ENCODE assay signal across 10 cellular contexts in the genomic region with DNA sequence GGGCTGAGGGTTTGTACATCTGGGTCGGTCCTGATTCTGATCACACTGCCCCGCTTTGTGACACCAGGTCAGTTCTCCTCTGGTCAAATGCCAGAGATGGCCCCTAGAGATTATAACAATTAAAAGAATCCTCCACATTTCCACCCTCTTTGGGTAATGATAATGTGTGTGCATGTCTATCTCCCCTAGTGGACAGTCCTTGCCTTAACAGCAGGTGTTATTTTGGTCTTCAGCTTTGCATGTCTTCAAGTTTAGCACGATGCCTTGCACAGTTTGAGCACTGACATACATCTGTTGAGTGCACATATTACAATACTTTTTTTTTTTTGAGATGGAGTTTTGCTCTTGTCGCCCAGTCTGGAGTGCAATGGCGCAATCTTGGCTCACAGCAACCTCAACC. TPM values are rescaled to one million over a fixed set of nuclear protein-coding genes. Genes with fewer than 3 reads are reported as not detected.
DNase-seq lines count a peak whose midpoint lies in the region; ATAC-seq, FAIRE-seq and TF ChIP-seq lines count a peak whose summit lies in the region.
"Had no signal": no experiment of that assay in that cellular context is flagged by ENCODE, and none has a peak within 500 bp of the region (broad histone marks: within the 10 kb centered on the region; RNA-seq: fewer than 3 reads in every experiment).

No MANE protein-coding gene starts in this region.

- no peak overlapping the region for H2AFZ ChIP-seq in astrocyte (ENCODE audit: low read depth, low read length)

- no peaks in the 10 kb centered on the region for H4K20me1 ChIP-seq in astrocyte (ENCODE audit: insufficient read depth, low read length)

- DNase-seq in astrocyte (ENCODE audit: low read depth) (no peak), neural crest cell (ENCODE audit: low read depth, low spot score) (no peak), frontal cortex (ENCODE audit: low spot score in 2 of 2) (no peak)
- DNase-seq in activated CD4-positive, alpha-beta T cell treated with anti-CD3 and anti-CD28 coated beads, Interleukin-2, amount 50 U/mL, for 4 hours = no peak
- no peak for DNase-seq in activated CD4-positive, alpha-beta T cell treated with anti-CD3 and anti-CD28 coated beads for 4 hours
- DNase-seq: NCI-H1092 had no signal

- no peaks in the 10 kb centered on the region for H3K27me3 ChIP-seq in astrocyte (ENCODE audit: insufficient read depth, low read length)

- H3K9me3 Mint-ChIP-seq in astrocyte (ENCODE audit: unreplicated experiment) (no peaks in the 10 kb centered on the region), neural crest cell (no peaks in the 10 kb centered on the region)

- FAIRE-seq in astrocyte (lab: Jason Lieb, UNC) = no peak
- no peak for FAIRE-seq in frontal cortex (lab: Jason Lieb, UNC)
- FAIRE-seq: islet of Langerhans had no signal

- H3K27ac Mint-ChIP-seq in astrocyte (ENCODE audit: unreplicated experiment) = no peak overlapping the region
- H3K27ac Mint-ChIP-seq in neural crest cell (ENCODE audit: unreplicated experiment) = no peak overlapping the region

- H3K9ac ChIP-seq in astrocyte (ENCODE audit: low read length) = no peak overlapping the region

- H3K36me3 Mint-ChIP-seq in astrocyte (ENCODE audit: low read depth, unreplicated experiment) = no peaks in the 10 kb centered on the region
- no peaks in the 10 kb centered on the region for H3K36me3 Mint-ChIP-seq in neural crest cell (ENCODE audit: low read depth)

- no peaks in the 10 kb centered on the region for H3K4me1 ChIP-seq in astrocyte (ENCODE audit: insufficient read depth, low read length)

- H3K9me3 ChIP-seq in astrocyte (ENCODE audit: insufficient read depth, low read depth, low read length) = no peaks in the 10 kb centered on the region

- H3K36me3 ChIP-seq in astrocyte (ENCODE audit: insufficient read depth, low read length) = no peaks in the 10 kb centered on the region

- ATAC-seq in GM18498 (IDR thresholded peaks at IDR 0.05; ENCODE audit: unreplicated experiment) (peak; percentile 66), HG02981 (IDR thresholded peaks at IDR 0.05; ENCODE audit: unreplicated experiment) (peak; percentile 74), HG03095 (IDR thresholded peaks at IDR 0.05; ENCODE audit: unreplicated experiment) (no peak)

- H3K4me1 Mint-ChIP-seq in astrocyte (ENCODE audit: low read depth, unreplicated experiment) = peaks cover 4% of the 10 kb centered on the region
- no peaks in the 10 kb centered on the region for H3K4me1 Mint-ChIP-seq in neural crest cell

- TF ChIP-seq CTCF in astrocyte (IDR thresholded peaks at IDR 0.05; ENCODE audit: insufficient read depth, low read depth, low read length) (peak; percentile 42), neural crest cell (conservative IDR thresholded peaks at IDR 0.05) (peak; percentile 58)

- H3K4me3 ChIP-seq in astrocyte (ENCODE audit: insufficient read depth, low read depth, low read length) = no peak overlapping the region

- no peak overlapping the region for H3K4me2 ChIP-seq in astrocyte (ENCODE audit: low read length)

- H3K4me3 Mint-ChIP-seq in astrocyte (ENCODE audit: unreplicated experiment) (no peak overlapping the region), neural crest cell (no peak overlapping the region)

- H3K27me3 Mint-ChIP-seq in astrocyte (ENCODE audit: low read depth, unreplicated experiment) = peaks cover 6% of the 10 kb centered on the region
- H3K27me3 Mint-ChIP-seq in neural crest cell (ENCODE audit: low read depth) = no peaks in the 10 kb centered on the region

- no peak overlapping the region for H3K27ac ChIP-seq in astrocyte (ENCODE audit: low read depth, low read length)

- H3K79me2 ChIP-seq in astrocyte (ENCODE audit: insufficient read depth, low read length) = no peaks in the 10 kb centered on the region

RNA-seq across cellular contexts. Expression of a gene that starts 25.7 kb away (rescaled TPM):
- total RNA-seq in astrocyte (125 and 126 TPM in 2 replicates), neural crest cell (94.4 and 98.9 TPM in 2 replicates), frontal cortex (198 TPM)
